In the genomic region with DNA sequence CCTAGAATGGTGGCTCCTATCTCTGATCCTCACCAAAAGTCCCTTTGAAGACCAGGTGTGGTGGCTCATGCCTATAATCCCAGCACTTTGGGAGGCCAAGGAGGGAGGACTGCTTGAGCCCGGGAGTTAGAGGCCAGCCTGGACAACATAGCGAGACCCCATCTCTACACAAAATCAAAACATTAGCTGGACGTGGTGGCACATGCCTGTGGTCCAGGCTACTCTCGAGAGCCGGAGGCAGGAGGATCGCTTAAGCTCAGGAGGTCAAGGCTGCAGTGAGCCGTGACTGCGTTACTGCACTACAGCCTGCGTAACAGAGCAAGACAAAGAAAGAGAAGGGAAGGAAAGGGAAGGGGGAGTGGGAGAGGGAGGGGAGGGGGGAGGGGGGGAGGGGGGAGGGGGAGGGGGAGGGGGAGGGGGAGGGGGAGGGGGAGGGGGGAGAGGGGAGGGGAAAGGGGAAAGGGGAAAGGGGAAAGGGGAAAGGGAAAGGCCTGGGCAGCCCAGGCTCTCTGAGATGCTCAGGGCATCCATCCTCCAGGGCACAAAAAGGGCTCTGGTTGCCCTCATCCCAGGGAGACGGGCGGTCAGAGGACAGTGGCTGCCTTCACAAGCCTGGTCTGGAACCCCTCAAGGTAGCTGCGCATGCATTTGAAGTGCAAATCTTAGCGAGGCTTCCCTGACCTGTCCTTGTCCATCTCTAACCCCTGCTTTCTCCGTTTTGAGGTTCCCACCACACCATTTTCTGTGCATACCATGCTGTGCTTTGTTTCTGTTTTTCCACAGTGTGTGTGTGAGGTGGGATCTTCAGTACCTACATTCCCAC, we compare ENCODE assay signal across 1 cellular context.
TF ChIP-seq lines count a peak whose summit lies in the region.

No MANE protein-coding gene starts in this region.

TF ChIP-seq in SK-N-SH, 30 proteins besides CTCF, POLR2A, EP300 and RAD21 (continued from another document):
- TF ChIP-seq, protein P1, sequence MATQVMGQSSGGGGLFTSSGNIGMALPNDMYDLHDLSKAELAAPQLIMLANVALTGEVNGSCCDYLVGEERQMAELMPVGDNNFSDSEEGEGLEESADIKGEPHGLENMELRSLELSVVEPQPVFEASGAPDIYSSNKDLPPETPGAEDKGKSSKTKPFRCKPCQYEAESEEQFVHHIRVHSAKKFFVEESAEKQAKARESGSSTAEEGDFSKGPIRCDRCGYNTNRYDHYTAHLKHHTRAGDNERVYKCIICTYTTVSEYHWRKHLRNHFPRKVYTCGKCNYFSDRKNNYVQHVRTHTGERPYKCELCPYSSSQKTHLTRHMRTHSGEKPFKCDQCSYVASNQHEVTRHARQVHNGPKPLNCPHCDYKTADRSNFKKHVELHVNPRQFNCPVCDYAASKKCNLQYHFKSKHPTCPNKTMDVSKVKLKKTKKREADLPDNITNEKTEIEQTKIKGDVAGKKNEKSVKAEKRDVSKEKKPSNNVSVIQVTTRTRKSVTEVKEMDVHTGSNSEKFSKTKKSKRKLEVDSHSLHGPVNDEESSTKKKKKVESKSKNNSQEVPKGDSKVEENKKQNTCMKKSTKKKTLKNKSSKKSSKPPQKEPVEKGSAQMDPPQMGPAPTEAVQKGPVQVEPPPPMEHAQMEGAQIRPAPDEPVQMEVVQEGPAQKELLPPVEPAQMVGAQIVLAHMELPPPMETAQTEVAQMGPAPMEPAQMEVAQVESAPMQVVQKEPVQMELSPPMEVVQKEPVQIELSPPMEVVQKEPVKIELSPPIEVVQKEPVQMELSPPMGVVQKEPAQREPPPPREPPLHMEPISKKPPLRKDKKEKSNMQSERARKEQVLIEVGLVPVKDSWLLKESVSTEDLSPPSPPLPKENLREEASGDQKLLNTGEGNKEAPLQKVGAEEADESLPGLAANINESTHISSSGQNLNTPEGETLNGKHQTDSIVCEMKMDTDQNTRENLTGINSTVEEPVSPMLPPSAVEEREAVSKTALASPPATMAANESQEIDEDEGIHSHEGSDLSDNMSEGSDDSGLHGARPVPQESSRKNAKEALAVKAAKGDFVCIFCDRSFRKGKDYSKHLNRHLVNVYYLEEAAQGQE (IDR thresholded peaks at IDR 0.05; ENCODE audit: low read depth, low read length) = no peak
- TF ChIP-seq RFX5 (IDR thresholded peaks at IDR 0.05; ENCODE audit: low read length) = no peak
